ENCODE assay signal across 12 cellular contexts in the genomic region with DNA sequence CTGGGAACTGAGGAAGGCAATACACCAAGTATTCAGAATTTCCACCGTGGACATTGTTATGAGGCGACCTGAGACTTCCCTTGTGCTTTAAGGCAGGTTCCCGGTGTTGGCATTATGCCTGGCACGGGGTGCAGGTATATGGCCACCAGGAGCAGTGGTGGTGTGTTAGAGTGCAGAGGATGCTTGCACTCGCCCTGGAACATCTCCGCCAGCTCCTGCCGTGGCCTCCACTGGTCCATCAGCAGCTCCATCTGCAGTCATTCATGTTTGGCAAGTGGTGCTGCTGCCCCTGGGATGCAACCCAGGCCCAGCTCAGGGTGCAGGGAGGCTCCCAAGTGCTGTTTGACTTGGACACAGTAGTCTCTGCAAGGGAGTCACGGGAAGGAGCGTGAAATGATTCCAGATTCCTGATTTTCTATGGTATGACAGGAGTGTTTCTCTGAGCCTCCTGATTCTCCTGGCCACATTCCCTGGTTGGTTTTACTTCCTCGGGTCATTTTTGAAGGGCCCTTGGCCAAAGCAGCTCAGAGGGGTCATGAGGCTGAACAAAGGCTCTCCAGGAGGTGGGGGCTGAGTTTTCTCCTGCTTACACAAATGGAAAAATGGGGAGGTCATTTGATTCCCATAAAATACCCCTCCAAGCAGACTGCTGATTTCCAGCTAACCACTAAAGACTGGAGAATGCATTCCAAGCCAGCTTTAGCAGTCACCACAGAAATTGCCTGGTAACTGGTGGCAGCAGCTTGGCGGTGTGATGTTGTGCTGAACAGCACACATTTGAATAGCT.
A peak's percentile ranks its signal among the peaks of the same experiment; 100 is the strongest.
DNase-seq lines count a peak whose midpoint lies in the region; ATAC-seq and TF ChIP-seq lines count a peak whose summit lies in the region.
"Had no signal": no experiment of that assay in that cellular context is flagged by ENCODE, and none has a peak within 500 bp of the region (broad histone marks: within the 10 kb centered on the region; RNA-seq: fewer than 3 reads in every experiment).

No MANE protein-coding gene starts in this region.

- H3K27ac Mint-ChIP-seq in brain, result peak overlapping the region in 4 of 5 experiments; percentile 89 to 95 (median 92)
- no peak overlapping the region for H3K27ac Mint-ChIP-seq in naive thymus-derived CD4-positive, alpha-beta T cell
- H3K27ac Mint-ChIP-seq in activated naive CD8-positive, alpha-beta T cell treated with anti-CD3 and anti-CD28 coated beads, Interleukin-2, amount 50 U/mL, for 24 hours, result no peak overlapping the region
- no peak overlapping the region for H3K27ac Mint-ChIP-seq in activated CD8-positive, alpha-beta memory T cell treated with anti-CD3 and anti-CD28 coated beads, Interleukin-2, amount 10 ng/mL, durations not matched to agents 7 days and 5 days

- POLR2A ChIA-PET in naive thymus-derived CD4-positive, alpha-beta T cell (lab: Charles Lee), result interaction anchor here (1.0 kb wide), 1 partner anchor 72 kb away, joined by 3 read pairs; no protein-coding TSS in a partner anchor

- H3K27ac ChIP-seq in naive thymus-derived CD4-positive, alpha-beta T cell (ENCODE audit: low read depth, low read length), result no peak overlapping the region
- H3K27ac ChIP-seq: BLaER1 treated with 17β-estradiol and CSF1 and Interleukin-3, amounts not matched to agents 10 nM and 100 nM had no signal

- DNase-seq in G401 (ENCODE audit: low spot score), result peak; percentile 23
- DNase-seq in hepatic stellate cell (ENCODE audit: low spot score), result peak; percentile 22
- no peak for DNase-seq in sciatic nerve (ENCODE audit: low spot score)
- no peak for DNase-seq in naive thymus-derived CD4-positive, alpha-beta T cell
- no peak for DNase-seq in activated naive CD8-positive, alpha-beta T cell treated with anti-CD3 and anti-CD28 coated beads, Interleukin-2, amount 50 U/mL, for 24 hours
- no peak for DNase-seq in NCI-H128 (lab: John Stamatoyannopoulos, UW; ENCODE audit: unreplicated experiment)
- DNase-seq in activated CD8-positive, alpha-beta memory T cell treated with anti-CD3 and anti-CD28 coated beads, Interleukin-2, amount 10 ng/mL, durations not matched to agents 7 days and 5 days, result no peak
- DNase-seq: activated gamma-delta T cell, SK-N-SH, trophoblast cell had no signal

- peak; percentile 51 for ATAC-seq in sciatic nerve
- ATAC-seq in naive thymus-derived CD4-positive, alpha-beta T cell, result no peak
- ATAC-seq in activated naive CD8-positive, alpha-beta T cell treated with anti-CD3 and anti-CD28 coated beads, Interleukin-2, amount 50 U/mL, for 24 hours, result no peak
- no peak for ATAC-seq in activated CD8-positive, alpha-beta memory T cell treated with anti-CD3 and anti-CD28 coated beads, Interleukin-2, amount 10 ng/mL, durations not matched to agents 7 days and 5 days

- peaks cover 44% of the 10 kb centered on the region for H3K4me1 Mint-ChIP-seq in brain
- peaks cover 5 to 24% (median 22%) of the 10 kb centered on the region in 7 donors for H3K4me1 Mint-ChIP-seq in naive thymus-derived CD4-positive, alpha-beta T cell
- H3K4me1 Mint-ChIP-seq in activated naive CD8-positive, alpha-beta T cell treated with anti-CD3 and anti-CD28 coated beads, Interleukin-2, amount 50 U/mL, for 24 hours, result peaks cover 2% of the 10 kb centered on the region
- H3K4me1 Mint-ChIP-seq in activated CD8-positive, alpha-beta memory T cell treated with anti-CD3 and anti-CD28 coated beads, Interleukin-2, amount 10 ng/mL, durations not matched to agents 7 days and 5 days, result no peaks in the 10 kb centered on the region

- H3K4me3 ChIP-seq in naive thymus-derived CD4-positive, alpha-beta T cell (ENCODE audit: low read length), result no peak overlapping the region
- H3K4me3 ChIP-seq: BLaER1 treated with 17β-estradiol and CSF1 and Interleukin-3, amounts not matched to agents 10 nM and 100 nM had no signal

- peaks cover 0 to under 1% of the 10 kb centered on the region in 2 donors for H3K4me1 ChIP-seq in naive thymus-derived CD4-positive, alpha-beta T cell (ENCODE audit: control insufficient read depth in 2 of 2, insufficient read depth in 2 of 2, low read length in 2 of 2)

- no peaks in the 10 kb centered on the region for H3K27me3 ChIP-seq in naive thymus-derived CD4-positive, alpha-beta T cell (ENCODE audit: control insufficient read depth in 2 of 2, insufficient read depth in 2 of 2, low read length in 2 of 2)
- H3K27me3 ChIP-seq: BLaER1 treated with 17β-estradiol and CSF1 and Interleukin-3, amounts not matched to agents 10 nM and 100 nM had no signal

- peaks cover 0 to 3% (median 0%) of the 10 kb centered on the region in 5 experiments for H3K9me3 Mint-ChIP-seq in brain
- peaks cover 0 to 2% (median 0%) of the 10 kb centered on the region in 11 donors for H3K9me3 Mint-ChIP-seq in naive thymus-derived CD4-positive, alpha-beta T cell
- no peaks in the 10 kb centered on the region for H3K9me3 Mint-ChIP-seq in activated naive CD8-positive, alpha-beta T cell treated with anti-CD3 and anti-CD28 coated beads, Interleukin-2, amount 50 U/mL, for 24 hours
- no peaks in the 10 kb centered on the region for H3K9me3 Mint-ChIP-seq in activated CD8-positive, alpha-beta memory T cell treated with anti-CD3 and anti-CD28 coated beads, Interleukin-2, amount 10 ng/mL, durations not matched to agents 7 days and 5 days (ENCODE audit: low read depth)

- no peak for TF ChIP-seq CTCF in brain (conservative IDR thresholded peaks at IDR 0.05)

- no peaks in the 10 kb centered on the region for H3K36me3 Mint-ChIP-seq in brain
- H3K36me3 Mint-ChIP-seq in naive thymus-derived CD4-positive, alpha-beta T cell, result peaks cover 0 to 3% (median 0%) of the 10 kb centered on the region in 5 donors
- no peaks in the 10 kb centered on the region for H3K36me3 Mint-ChIP-seq in activated naive CD8-positive, alpha-beta T cell treated with anti-CD3 and anti-CD28 coated beads, Interleukin-2, amount 50 U/mL, for 24 hours (ENCODE audit: low read depth)
- H3K36me3 Mint-ChIP-seq in activated CD8-positive, alpha-beta memory T cell treated with anti-CD3 and anti-CD28 coated beads, Interleukin-2, amount 10 ng/mL, durations not matched to agents 7 days and 5 days, result no peaks in the 10 kb centered on the region

- no peaks in the 10 kb centered on the region for H3K27me3 Mint-ChIP-seq in brain
- H3K27me3 Mint-ChIP-seq in naive thymus-derived CD4-positive, alpha-beta T cell, result peaks cover 0 to 4% (median 0%) of the 10 kb centered on the region in 5 donors
- H3K27me3 Mint-ChIP-seq in activated naive CD8-positive, alpha-beta T cell treated with anti-CD3 and anti-CD28 coated beads, Interleukin-2, amount 50 U/mL, for 24 hours, result no peaks in the 10 kb centered on the region
- H3K27me3 Mint-ChIP-seq in activated CD8-positive, alpha-beta memory T cell treated with anti-CD3 and anti-CD28 coated beads, Interleukin-2, amount 10 ng/mL, durations not matched to agents 7 days and 5 days, result peaks cover 3% of the 10 kb centered on the region

- H3K9me3 ChIP-seq in naive thymus-derived CD4-positive, alpha-beta T cell (ENCODE audit: control insufficient read depth in 2 of 3, low read length in 3 of 3), result no peaks in the 10 kb centered on the region
- H3K9me3 ChIP-seq: BLaER1 treated with 17β-estradiol and CSF1 and Interleukin-3, amounts not matched to agents 10 nM and 100 nM; SK-N-SH had no signal

- intact Hi-C loops in sciatic nerve (cut with DNase I), result no loop called here
- intact Hi-C loops in naive thymus-derived CD4-positive, alpha-beta T cell (cut with micrococcal nuclease), result no loop called here

- H3K4me3 Mint-ChIP-seq in brain, result peak overlapping the region in 2 of 5 experiments; percentile 60 to 69
- H3K4me3 Mint-ChIP-seq in naive thymus-derived CD4-positive, alpha-beta T cell, result no peak overlapping the region
- no peak overlapping the region for H3K4me3 Mint-ChIP-seq in activated naive CD8-positive, alpha-beta T cell treated with anti-CD3 and anti-CD28 coated beads, Interleukin-2, amount 50 U/mL, for 24 hours
- H3K4me3 Mint-ChIP-seq in activated CD8-positive, alpha-beta memory T cell treated with anti-CD3 and anti-CD28 coated beads, Interleukin-2, amount 10 ng/mL, durations not matched to agents 7 days and 5 days, result no peak overlapping the region

- CTCF ChIA-PET in naive thymus-derived CD4-positive, alpha-beta T cell (lab: Charles Lee), result no interaction called here
- CTCF ChIA-PET in activated CD8-positive, alpha-beta memory T cell treated with anti-CD3 and anti-CD28 coated beads, Interleukin-2, amount 10 ng/mL, durations not matched to agents 7 days and 5 days (lab: Charles Lee), result interaction anchor here (1.0 to 1.5 kb wide), 3 partner anchors 76 to 183 kb away, joined by 3 to 4 read pairs (median 3); no protein-coding TSS in a partner anchor

- H3K36me3 ChIP-seq in naive thymus-derived CD4-positive, alpha-beta T cell (ENCODE audit: control insufficient read depth in 2 of 3, insufficient read depth in 3 of 3, low read length in 3 of 3), result no peaks in the 10 kb centered on the region
- H3K36me3 ChIP-seq: BLaER1 treated with 17β-estradiol and CSF1 and Interleukin-3, amounts not matched to agents 10 nM and 100 nM had no signal

- in situ Hi-C loops in G401 (cut with HindIII; ENCODE audit: low sequenced_read_pairs), result no loop called here

Comparison
In these comparisons a context has a peak if more than half of its experiments do, and no peak if none do; other contexts are left out.
1. DNase-seq: peak in G401 (single experiment) and hepatic stellate cell (single experiment); none in sciatic nerve (single experiment), naive thymus-derived CD4-positive, alpha-beta T cell (0 of 9), activated naive CD8-positive, alpha-beta T cell treated with anti-CD3 and anti-CD28 coated beads, Interleukin-2, amount 50 U/mL, for 24 hours (single experiment), NCI-H128 (single experiment) and activated CD8-positive, alpha-beta memory T cell treated with anti-CD3 and anti-CD28 coated beads, Interleukin-2, amount 10 ng/mL, durations not matched to agents 7 days and 5 days (single experiment).
2. H3K27ac Mint-ChIP-seq: peak in brain (4 of 5); none in naive thymus-derived CD4-positive, alpha-beta T cell (0 of 9), activated naive CD8-positive, alpha-beta T cell treated with anti-CD3 and anti-CD28 coated beads, Interleukin-2, amount 50 U/mL, for 24 hours (single experiment) and activated CD8-positive, alpha-beta memory T cell treated with anti-CD3 and anti-CD28 coated beads, Interleukin-2, amount 10 ng/mL, durations not matched to agents 7 days and 5 days (single experiment).